In the genomic region with DNA sequence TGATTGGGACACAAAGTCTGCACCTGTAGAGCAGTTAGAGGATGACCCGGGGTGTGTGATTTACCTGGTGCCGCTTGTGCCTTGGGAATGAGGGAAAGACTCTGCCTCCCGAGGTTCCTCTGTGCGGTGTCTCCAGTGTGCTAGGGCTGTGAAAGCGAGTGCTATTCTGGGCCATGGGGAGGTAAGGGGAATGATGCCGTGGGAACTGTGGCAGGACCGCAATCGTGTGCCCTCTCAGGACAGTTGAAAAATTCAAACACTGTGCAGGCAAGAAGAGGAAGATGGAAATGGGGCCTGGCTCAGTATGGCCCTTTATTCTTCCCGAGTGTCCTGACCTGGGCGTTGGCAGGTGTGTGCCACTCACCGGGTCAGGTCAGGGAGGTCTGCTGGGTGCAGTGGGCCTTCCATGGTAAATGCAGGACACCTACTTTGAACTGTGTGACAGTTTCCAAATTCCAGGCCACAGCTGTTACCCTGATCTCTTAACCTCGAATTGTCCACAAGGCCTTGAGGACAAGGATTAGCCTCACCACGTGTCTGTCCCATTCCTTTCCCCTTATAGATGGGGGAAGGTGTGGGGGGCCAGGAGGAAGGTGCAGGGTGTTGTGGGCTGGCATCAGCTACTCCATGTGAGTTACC, we compare ENCODE assay signal across 1 cellular context.
TF ChIP-seq lines count a peak whose summit lies in the region.

No MANE protein-coding gene starts in this region.

TF ChIP-seq in HepG2, 621 proteins besides CTCF, POLR2A, EP300 and RAD21 (continues in another document):
- TF ChIP-seq ZNF614 (CRISPR knock-in tag; IDR thresholded peaks at IDR 0.05; ENCODE audit: borderline replicate concordance) (no peak), ZSCAN21 (CRISPR knock-in tag; IDR thresholded peaks at IDR 0.05; ENCODE audit: borderline replicate concordance) (peak; percentile 48; the same call in 1 of the 2 replicates), ZNF567 (CRISPR knock-in tag; IDR thresholded peaks at IDR 0.05; ENCODE audit: borderline replicate concordance) (no peak), ZNF605 (CRISPR knock-in tag; IDR thresholded peaks at IDR 0.05) (peak; percentile 48), JUNB (CRISPR knock-in tag; IDR thresholded peaks at IDR 0.05; ENCODE audit: borderline replicate concordance) (no peak; the same call in 1 of the 2 replicates), SPEN (CRISPR knock-in tag; IDR thresholded peaks at IDR 0.05; ENCODE audit: low read depth) (no peak; the same call in 1 of the 2 replicates), SIX1 (CRISPR knock-in tag; IDR thresholded peaks at IDR 0.05; ENCODE audit: borderline replicate concordance) (no peak), FOXK2 (IDR thresholded peaks at IDR 0.05) (no peak), HNF4A (CRISPR knock-in tag; IDR thresholded peaks at IDR 0.05) (peak; percentile 69), ZBTB3 (CRISPR knock-in tag; IDR thresholded peaks at IDR 0.05; ENCODE audit: borderline replicate concordance, low read depth) (no peak), TGIF2 (CRISPR knock-in tag; IDR thresholded peaks at IDR 0.05) (peak; percentile 82; the same call in 1 of the 2 replicates), SIN3A (IDR thresholded peaks at IDR 0.05; ENCODE audit: borderline replicate concordance, low read depth, low read length) (peak; percentile 15; the same call in 1 of the 2 replicates), ZNF124 (CRISPR knock-in tag; IDR thresholded peaks at IDR 0.05) (no peak; the same call in 1 of the 2 replicates), NFATC3 (CRISPR knock-in tag; IDR thresholded peaks at IDR 0.05) (no peak), ELF1 (CRISPR knock-in tag; IDR thresholded peaks at IDR 0.05) (no peak), NFE2L1 (CRISPR knock-in tag; IDR thresholded peaks at IDR 0.05; ENCODE audit: borderline replicate concordance) (no peak), ATF7 (IDR thresholded peaks at IDR 0.05) (no peak), ATF7 (CRISPR knock-in tag; IDR thresholded peaks at IDR 0.05) (no peak), SMAD3 (CRISPR knock-in tag; IDR thresholded peaks at IDR 0.05) (no peak), NFIC (IDR thresholded peaks at IDR 0.05; ENCODE audit: low read length) (no peak), ZC3H13 (CRISPR knock-in tag; IDR thresholded peaks at IDR 0.05) (peak; percentile 83), BORCS8-MEF2B (CRISPR knock-in tag; IDR thresholded peaks at IDR 0.05) (peak; percentile 6; the same call in 1 of the 2 replicates), ZNF460 (CRISPR knock-in tag; IDR thresholded peaks at IDR 0.05; ENCODE audit: borderline replicate concordance) (no peak), ZNF670 (CRISPR knock-in tag; IDR thresholded peaks at IDR 0.05; ENCODE audit: borderline replicate concordance) (no peak), KDM3A (CRISPR knock-in tag; IDR thresholded peaks at IDR 0.05; ENCODE audit: low read depth) (no peak), MTA1 (CRISPR knock-in tag; IDR thresholded peaks at IDR 0.05; ENCODE audit: borderline replicate concordance) (no peak), ZNF619 (CRISPR knock-in tag; IDR thresholded peaks at IDR 0.05) (no peak), ZNF430 (CRISPR knock-in tag; IDR thresholded peaks at IDR 0.05) (peak; percentile 74; the same call in 1 of the 2 replicates), POLR2AphosphoS5 (IDR thresholded peaks at IDR 0.05; ENCODE audit: low read depth, low read length) (0 out of 2 replicates have a peak, but pooled peaks have one; percentile 37), NR2F6 (IDR thresholded peaks at IDR 0.05) (peak; percentile 37; the same call in 1 of the 2 replicates), NR2F6 (CRISPR knock-in tag; IDR thresholded peaks at IDR 0.05) (peak; percentile 55; the same call in 1 of the 2 replicates), ZFP1 (CRISPR knock-in tag; IDR thresholded peaks at IDR 0.05) (no peak)
- TF ChIP-seq, protein P1, sequence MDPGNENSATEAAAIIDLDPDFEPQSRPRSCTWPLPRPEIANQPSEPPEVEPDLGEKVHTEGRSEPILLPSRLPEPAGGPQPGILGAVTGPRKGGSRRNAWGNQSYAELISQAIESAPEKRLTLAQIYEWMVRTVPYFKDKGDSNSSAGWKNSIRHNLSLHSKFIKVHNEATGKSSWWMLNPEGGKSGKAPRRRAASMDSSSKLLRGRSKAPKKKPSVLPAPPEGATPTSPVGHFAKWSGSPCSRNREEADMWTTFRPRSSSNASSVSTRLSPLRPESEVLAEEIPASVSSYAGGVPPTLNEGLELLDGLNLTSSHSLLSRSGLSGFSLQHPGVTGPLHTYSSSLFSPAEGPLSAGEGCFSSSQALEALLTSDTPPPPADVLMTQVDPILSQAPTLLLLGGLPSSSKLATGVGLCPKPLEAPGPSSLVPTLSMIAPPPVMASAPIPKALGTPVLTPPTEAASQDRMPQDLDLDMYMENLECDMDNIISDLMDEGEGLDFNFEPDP (CRISPR knock-in tag; conservative IDR thresholded peaks at IDR 0.05): 0 out of 2 replicates have a peak, but pooled peaks have one; percentile 13
- TF ChIP-seq, protein P2, sequence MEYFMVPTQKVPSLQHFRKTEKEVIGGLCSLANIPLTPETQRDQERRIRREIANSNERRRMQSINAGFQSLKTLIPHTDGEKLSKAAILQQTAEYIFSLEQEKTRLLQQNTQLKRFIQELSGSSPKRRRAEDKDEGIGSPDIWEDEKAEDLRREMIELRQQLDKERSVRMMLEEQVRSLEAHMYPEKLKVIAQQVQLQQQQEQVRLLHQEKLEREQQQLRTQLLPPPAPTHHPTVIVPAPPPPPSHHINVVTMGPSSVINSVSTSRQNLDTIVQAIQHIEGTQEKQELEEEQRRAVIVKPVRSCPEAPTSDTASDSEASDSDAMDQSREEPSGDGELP (IDR thresholded peaks at IDR 0.05; ENCODE audit: borderline replicate concordance, low read depth): peak; percentile 88
- TF ChIP-seq, protein P3, sequence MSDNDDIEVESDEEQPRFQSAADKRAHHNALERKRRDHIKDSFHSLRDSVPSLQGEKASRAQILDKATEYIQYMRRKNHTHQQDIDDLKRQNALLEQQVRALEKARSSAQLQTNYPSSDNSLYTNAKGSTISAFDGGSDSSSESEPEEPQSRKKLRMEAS (IDR thresholded peaks at IDR 0.05): peak; percentile 72
- TF ChIP-seq, protein P4, sequence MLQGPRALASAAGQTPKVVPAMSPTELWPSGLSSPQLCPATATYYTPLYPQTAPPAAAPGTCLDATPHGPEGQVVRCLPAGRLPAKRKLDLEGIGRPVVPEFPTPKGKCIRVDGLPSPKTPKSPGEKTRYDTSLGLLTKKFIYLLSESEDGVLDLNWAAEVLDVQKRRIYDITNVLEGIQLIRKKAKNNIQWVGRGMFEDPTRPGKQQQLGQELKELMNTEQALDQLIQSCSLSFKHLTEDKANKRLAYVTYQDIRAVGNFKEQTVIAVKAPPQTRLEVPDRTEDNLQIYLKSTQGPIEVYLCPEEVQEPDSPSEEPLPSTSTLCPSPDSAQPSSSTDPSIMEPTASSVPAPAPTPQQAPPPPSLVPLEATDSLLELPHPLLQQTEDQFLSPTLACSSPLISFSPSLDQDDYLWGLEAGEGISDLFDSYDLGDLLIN (CRISPR knock-in tag; IDR thresholded peaks at IDR 0.05; ENCODE audit: borderline replicate concordance): 0 out of 2 replicates have a peak, but pooled peaks have one; percentile 22
- TF ChIP-seq, protein P5, sequence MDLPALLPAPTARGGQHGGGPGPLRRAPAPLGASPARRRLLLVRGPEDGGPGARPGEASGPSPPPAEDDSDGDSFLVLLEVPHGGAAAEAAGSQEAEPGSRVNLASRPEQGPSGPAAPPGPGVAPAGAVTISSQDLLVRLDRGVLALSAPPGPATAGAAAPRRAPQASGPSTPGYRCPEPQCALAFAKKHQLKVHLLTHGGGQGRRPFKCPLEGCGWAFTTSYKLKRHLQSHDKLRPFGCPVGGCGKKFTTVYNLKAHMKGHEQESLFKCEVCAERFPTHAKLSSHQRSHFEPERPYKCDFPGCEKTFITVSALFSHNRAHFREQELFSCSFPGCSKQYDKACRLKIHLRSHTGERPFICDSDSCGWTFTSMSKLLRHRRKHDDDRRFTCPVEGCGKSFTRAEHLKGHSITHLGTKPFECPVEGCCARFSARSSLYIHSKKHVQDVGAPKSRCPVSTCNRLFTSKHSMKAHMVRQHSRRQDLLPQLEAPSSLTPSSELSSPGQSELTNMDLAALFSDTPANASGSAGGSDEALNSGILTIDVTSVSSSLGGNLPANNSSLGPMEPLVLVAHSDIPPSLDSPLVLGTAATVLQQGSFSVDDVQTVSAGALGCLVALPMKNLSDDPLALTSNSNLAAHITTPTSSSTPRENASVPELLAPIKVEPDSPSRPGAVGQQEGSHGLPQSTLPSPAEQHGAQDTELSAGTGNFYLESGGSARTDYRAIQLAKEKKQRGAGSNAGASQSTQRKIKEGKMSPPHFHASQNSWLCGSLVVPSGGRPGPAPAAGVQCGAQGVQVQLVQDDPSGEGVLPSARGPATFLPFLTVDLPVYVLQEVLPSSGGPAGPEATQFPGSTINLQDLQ (CRISPR knock-in tag; IDR thresholded peaks at IDR 0.05): peak; percentile 44; the same call in 1 of the 2 replicates
- TF ChIP-seq, protein P6, sequence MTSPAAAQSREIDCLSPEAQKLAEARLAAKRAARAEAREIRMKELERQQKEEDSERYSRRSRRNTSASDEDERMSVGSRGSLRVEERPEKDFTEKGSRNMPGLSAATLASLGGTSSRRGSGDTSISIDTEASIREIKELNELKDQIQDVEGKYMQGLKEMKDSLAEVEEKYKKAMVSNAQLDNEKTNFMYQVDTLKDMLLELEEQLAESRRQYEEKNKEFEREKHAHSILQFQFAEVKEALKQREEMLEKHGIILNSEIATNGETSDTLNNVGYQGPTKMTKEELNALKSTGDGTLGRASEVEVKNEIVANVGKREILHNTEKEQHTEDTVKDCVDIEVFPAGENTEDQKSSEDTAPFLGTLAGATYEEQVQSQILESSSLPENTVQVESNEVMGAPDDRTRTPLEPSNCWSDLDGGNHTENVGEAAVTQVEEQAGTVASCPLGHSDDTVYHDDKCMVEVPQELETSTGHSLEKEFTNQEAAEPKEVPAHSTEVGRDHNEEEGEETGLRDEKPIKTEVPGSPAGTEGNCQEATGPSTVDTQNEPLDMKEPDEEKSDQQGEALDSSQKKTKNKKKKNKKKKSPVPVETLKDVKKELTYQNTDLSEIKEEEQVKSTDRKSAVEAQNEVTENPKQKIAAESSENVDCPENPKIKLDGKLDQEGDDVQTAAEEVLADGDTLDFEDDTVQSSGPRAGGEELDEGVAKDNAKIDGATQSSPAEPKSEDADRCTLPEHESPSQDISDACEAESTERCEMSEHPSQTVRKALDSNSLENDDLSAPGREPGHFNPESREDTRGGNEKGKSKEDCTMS (CRISPR knock-in tag; conservative IDR thresholded peaks at IDR 0.05): no peak
- TF ChIP-seq, protein P7, sequence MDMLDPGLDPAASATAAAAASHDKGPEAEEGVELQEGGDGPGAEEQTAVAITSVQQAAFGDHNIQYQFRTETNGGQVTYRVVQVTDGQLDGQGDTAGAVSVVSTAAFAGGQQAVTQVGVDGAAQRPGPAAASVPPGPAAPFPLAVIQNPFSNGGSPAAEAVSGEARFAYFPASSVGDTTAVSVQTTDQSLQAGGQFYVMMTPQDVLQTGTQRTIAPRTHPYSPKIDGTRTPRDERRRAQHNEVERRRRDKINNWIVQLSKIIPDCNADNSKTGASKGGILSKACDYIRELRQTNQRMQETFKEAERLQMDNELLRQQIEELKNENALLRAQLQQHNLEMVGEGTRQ (IDR thresholded peaks at IDR 0.05; ENCODE audit: low read depth, low read length): no peak
- TF ChIP-seq, protein P7 (CRISPR knock-in tag; IDR thresholded peaks at IDR 0.05; ENCODE audit: borderline replicate concordance): no peak
- TF ChIP-seq, protein P8, sequence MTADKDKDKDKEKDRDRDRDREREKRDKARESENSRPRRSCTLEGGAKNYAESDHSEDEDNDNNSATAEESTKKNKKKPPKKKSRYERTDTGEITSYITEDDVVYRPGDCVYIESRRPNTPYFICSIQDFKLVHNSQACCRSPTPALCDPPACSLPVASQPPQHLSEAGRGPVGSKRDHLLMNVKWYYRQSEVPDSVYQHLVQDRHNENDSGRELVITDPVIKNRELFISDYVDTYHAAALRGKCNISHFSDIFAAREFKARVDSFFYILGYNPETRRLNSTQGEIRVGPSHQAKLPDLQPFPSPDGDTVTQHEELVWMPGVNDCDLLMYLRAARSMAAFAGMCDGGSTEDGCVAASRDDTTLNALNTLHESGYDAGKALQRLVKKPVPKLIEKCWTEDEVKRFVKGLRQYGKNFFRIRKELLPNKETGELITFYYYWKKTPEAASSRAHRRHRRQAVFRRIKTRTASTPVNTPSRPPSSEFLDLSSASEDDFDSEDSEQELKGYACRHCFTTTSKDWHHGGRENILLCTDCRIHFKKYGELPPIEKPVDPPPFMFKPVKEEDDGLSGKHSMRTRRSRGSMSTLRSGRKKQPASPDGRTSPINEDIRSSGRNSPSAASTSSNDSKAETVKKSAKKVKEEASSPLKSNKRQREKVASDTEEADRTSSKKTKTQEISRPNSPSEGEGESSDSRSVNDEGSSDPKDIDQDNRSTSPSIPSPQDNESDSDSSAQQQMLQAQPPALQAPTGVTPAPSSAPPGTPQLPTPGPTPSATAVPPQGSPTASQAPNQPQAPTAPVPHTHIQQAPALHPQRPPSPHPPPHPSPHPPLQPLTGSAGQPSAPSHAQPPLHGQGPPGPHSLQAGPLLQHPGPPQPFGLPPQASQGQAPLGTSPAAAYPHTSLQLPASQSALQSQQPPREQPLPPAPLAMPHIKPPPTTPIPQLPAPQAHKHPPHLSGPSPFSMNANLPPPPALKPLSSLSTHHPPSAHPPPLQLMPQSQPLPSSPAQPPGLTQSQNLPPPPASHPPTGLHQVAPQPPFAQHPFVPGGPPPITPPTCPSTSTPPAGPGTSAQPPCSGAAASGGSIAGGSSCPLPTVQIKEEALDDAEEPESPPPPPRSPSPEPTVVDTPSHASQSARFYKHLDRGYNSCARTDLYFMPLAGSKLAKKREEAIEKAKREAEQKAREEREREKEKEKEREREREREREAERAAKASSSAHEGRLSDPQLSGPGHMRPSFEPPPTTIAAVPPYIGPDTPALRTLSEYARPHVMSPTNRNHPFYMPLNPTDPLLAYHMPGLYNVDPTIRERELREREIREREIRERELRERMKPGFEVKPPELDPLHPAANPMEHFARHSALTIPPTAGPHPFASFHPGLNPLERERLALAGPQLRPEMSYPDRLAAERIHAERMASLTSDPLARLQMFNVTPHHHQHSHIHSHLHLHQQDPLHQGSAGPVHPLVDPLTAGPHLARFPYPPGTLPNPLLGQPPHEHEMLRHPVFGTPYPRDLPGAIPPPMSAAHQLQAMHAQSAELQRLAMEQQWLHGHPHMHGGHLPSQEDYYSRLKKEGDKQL (CRISPR knock-in tag; IDR thresholded peaks at IDR 0.05; ENCODE audit: low read depth): 0 out of 2 replicates have a peak, but pooled peaks have one; percentile 7
- TF ChIP-seq, protein P9, sequence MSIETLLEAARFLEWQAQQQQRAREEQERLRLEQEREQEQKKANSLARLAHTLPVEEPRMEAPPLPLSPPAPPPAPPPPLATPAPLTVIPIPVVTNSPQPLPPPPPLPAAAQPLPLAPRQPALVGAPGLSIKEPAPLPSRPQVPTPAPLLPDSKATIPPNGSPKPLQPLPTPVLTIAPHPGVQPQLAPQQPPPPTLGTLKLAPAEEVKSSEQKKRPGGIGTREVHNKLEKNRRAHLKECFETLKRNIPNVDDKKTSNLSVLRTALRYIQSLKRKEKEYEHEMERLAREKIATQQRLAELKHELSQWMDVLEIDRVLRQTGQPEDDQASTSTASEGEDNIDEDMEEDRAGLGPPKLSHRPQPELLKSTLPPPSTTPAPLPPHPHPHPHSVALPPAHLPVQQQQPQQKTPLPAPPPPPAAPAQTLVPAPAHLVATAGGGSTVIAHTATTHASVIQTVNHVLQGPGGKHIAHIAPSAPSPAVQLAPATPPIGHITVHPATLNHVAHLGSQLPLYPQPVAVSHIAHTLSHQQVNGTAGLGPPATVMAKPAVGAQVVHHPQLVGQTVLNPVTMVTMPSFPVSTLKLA (IDR thresholded peaks at IDR 0.05): peak; percentile 42; the same call in 1 of the 2 replicates
